In genomic region chr10:71234017-71234894, GRCh38 we compare ENCODE assay signal across 16 cellular contexts. TPM values are rescaled to one million over a fixed set of nuclear protein-coding genes. Genes with fewer than 3 reads are reported as not detected.
DNase-seq lines count a peak whose midpoint lies in the region; FAIRE-seq and TF ChIP-seq lines count a peak whose summit lies in the region.
"Had no signal": no experiment of that assay in that cellular context is flagged by ENCODE, and none has a peak within 500 bp of the region (broad histone marks: within the 10 kb centered on the region; RNA-seq: fewer than 3 reads in every experiment).

No MANE protein-coding gene starts in this region.

- no peak for TF ChIP-seq CTCF in astrocyte (IDR thresholded peaks at IDR 0.05; ENCODE audit: insufficient read depth, low read depth, low read length)

- H3K9me3 ChIP-seq in BLaER1 (no peaks in the 10 kb centered on the region), astrocyte (ENCODE audit: insufficient read depth, low read depth, low read length) (no peaks in the 10 kb centered on the region), mucosa of rectum (ENCODE audit: control insufficient read depth in 2 of 2, low read length in 2 of 2) (no peaks in the 10 kb centered on the region), HAP-1 (no peaks in the 10 kb centered on the region)
- H3K9me3 ChIP-seq: colonic mucosa had no signal

- peaks cover 48% of the 10 kb centered on the region for H3K4me1 Mint-ChIP-seq in astrocyte (ENCODE audit: low read depth, unreplicated experiment)
- H3K4me1 Mint-ChIP-seq in activated CD4-positive, alpha-beta T cell treated with anti-CD3 and anti-CD28 coated beads, Interleukin-2, amount 10 ng/mL, durations not matched to agents 24 days and 14 days, result no peaks in the 10 kb centered on the region
- H3K4me1 Mint-ChIP-seq: IgD-negative memory B cell had no signal

- H3K36me3 ChIP-seq in BLaER1 (no peaks in the 10 kb centered on the region), astrocyte (ENCODE audit: insufficient read depth, low read length) (no peaks in the 10 kb centered on the region), mucosa of rectum (ENCODE audit: control insufficient read depth in 2 of 2, insufficient read depth in 2 of 2, low read length in 2 of 2) (no peaks in the 10 kb centered on the region), HAP-1 (replicated peaks) (no peaks in the 10 kb centered on the region)
- H3K36me3 ChIP-seq: colonic mucosa, neural progenitor cell had no signal

- H3K79me2 ChIP-seq in astrocyte (ENCODE audit: insufficient read depth, low read length), result peaks cover 21% of the 10 kb centered on the region

- H3K4me1 ChIP-seq in BLaER1, result peaks cover 65% of the 10 kb centered on the region
- peaks cover 49% of the 10 kb centered on the region for H3K4me1 ChIP-seq in astrocyte (ENCODE audit: insufficient read depth, low read length)
- H3K4me1 ChIP-seq in mucosa of rectum (ENCODE audit: control insufficient read depth in 2 of 2, insufficient read depth in 2 of 2, low read length in 2 of 2), result peaks cover 33 to 52% of the 10 kb centered on the region in 2 donors
- H3K4me1 ChIP-seq in HAP-1, result peaks cover 5% of the 10 kb centered on the region; the same call in 1 of the 2 replicates

- H3K9me3 Mint-ChIP-seq in astrocyte (ENCODE audit: unreplicated experiment), result no peaks in the 10 kb centered on the region
- no peaks in the 10 kb centered on the region for H3K9me3 Mint-ChIP-seq in activated CD4-positive, alpha-beta T cell treated with anti-CD3 and anti-CD28 coated beads, Interleukin-2, amount 10 ng/mL, durations not matched to agents 24 days and 14 days
- H3K9me3 Mint-ChIP-seq: IgD-negative memory B cell, neural progenitor cell had no signal

- DNase-seq in MV-4-11 (lab: John Stamatoyannopoulos, UW) (peak; percentile 43), astrocyte (ENCODE audit: low read depth) (no peak), HAP-1 (ENCODE audit: low spot score in 2 of 2) (no peak), inferior parietal cortex (ENCODE audit: extremely low spot score) (no peak), NCI-H510A treated with DMSO at 0.1 percent for 48 hours (lab: John Stamatoyannopoulos, UW) (no peak)
- DNase-seq in activated CD4-positive, alpha-beta T cell treated with anti-CD3 and anti-CD28 coated beads, Interleukin-2, amount 10 ng/mL, durations not matched to agents 24 days and 14 days, result no peak
- DNase-seq: colonic mucosa, HCEC 1CT, NCI-H1930, small intestine, T-helper 2 cell had no signal

- H2AFZ ChIP-seq in astrocyte (ENCODE audit: low read depth, low read length), result no peak overlapping the region
- H2AFZ ChIP-seq: neural progenitor cell had no signal

- H3K27me3 ChIP-seq in BLaER1 (no peaks in the 10 kb centered on the region; the same call in 1 of the 2 replicates), astrocyte (ENCODE audit: insufficient read depth, low read length) (no peaks in the 10 kb centered on the region), mucosa of rectum (ENCODE audit: control insufficient read depth in 2 of 2, insufficient read depth in 2 of 2, low read length in 2 of 2) (no peaks in the 10 kb centered on the region), HAP-1 (ENCODE audit: low read depth) (no peaks in the 10 kb centered on the region)
- H3K27me3 ChIP-seq: colonic mucosa, neural progenitor cell had no signal

- H3K27me3 Mint-ChIP-seq in astrocyte (ENCODE audit: low read depth, unreplicated experiment), result peaks cover 8% of the 10 kb centered on the region
- H3K27me3 Mint-ChIP-seq in activated CD4-positive, alpha-beta T cell treated with anti-CD3 and anti-CD28 coated beads, Interleukin-2, amount 10 ng/mL, durations not matched to agents 24 days and 14 days, result no peaks in the 10 kb centered on the region
- H3K27me3 Mint-ChIP-seq: activated naive CD8-positive, alpha-beta T cell had no signal

- H4K20me1 ChIP-seq in BLaER1 (peaks cover 6% of the 10 kb centered on the region), astrocyte (ENCODE audit: insufficient read depth, low read length) (peaks cover 22% of the 10 kb centered on the region)

- intact Hi-C loops in activated CD4-positive, alpha-beta T cell treated with anti-CD3 and anti-CD28 coated beads, Interleukin-2, amount 10 ng/mL, durations not matched to agents 24 days and 14 days (cut with micrococcal nuclease), result no loop called here

- H3K4me3 ChIP-seq in BLaER1 (no peak overlapping the region), astrocyte (ENCODE audit: insufficient read depth, low read depth, low read length) (no peak overlapping the region), mucosa of rectum (ENCODE audit: low read length in 2 of 2) (no peak overlapping the region), HAP-1 (no peak overlapping the region)
- H3K4me3 ChIP-seq: colonic mucosa, neural progenitor cell had no signal

- in situ Hi-C loops in HAP-1 (cut with MboI; ENCODE audit: low sequenced_read_pairs), result no loop called here

- H3K4me3 Mint-ChIP-seq in astrocyte (ENCODE audit: unreplicated experiment), result peak overlapping the region; percentile 57
- no peak overlapping the region for H3K4me3 Mint-ChIP-seq in activated CD4-positive, alpha-beta T cell treated with anti-CD3 and anti-CD28 coated beads, Interleukin-2, amount 10 ng/mL, durations not matched to agents 24 days and 14 days
- H3K4me3 Mint-ChIP-seq: activated naive CD8-positive, alpha-beta T cell; IgD-negative memory B cell; neural progenitor cell had no signal

- H3K27ac Mint-ChIP-seq in astrocyte (ENCODE audit: unreplicated experiment), result no peak overlapping the region
- no peak overlapping the region for H3K27ac Mint-ChIP-seq in activated CD4-positive, alpha-beta T cell treated with anti-CD3 and anti-CD28 coated beads, Interleukin-2, amount 10 ng/mL, durations not matched to agents 24 days and 14 days
- H3K27ac Mint-ChIP-seq: activated naive CD8-positive, alpha-beta T cell; IgD-negative memory B cell; neural progenitor cell had no signal

- H3K4me2 ChIP-seq in BLaER1 (peak overlapping the region; percentile 39), astrocyte (ENCODE audit: low read length) (peak overlapping the region; percentile 80)
- H3K4me2 ChIP-seq: neural progenitor cell had no signal

- H3K36me3 Mint-ChIP-seq in astrocyte (ENCODE audit: low read depth, unreplicated experiment), result peaks cover 4% of the 10 kb centered on the region
- H3K36me3 Mint-ChIP-seq in activated CD4-positive, alpha-beta T cell treated with anti-CD3 and anti-CD28 coated beads, Interleukin-2, amount 10 ng/mL, durations not matched to agents 24 days and 14 days (ENCODE audit: low read depth), result no peaks in the 10 kb centered on the region
- H3K36me3 Mint-ChIP-seq: activated naive CD8-positive, alpha-beta T cell; IgD-negative memory B cell; neural progenitor cell had no signal

- no peak overlapping the region for H3K9ac ChIP-seq in BLaER1
- H3K9ac ChIP-seq in astrocyte (ENCODE audit: low read length), result no peak overlapping the region
- H3K9ac ChIP-seq in mucosa of rectum (ENCODE audit: low read depth in 1 of 2, low read length in 2 of 2), result peak overlapping the region; percentile 24 to 38
- H3K9ac ChIP-seq: neural progenitor cell had no signal

- FAIRE-seq in astrocyte (lab: Jason Lieb, UNC), result no peak
- FAIRE-seq: small intestine had no signal

- no peak overlapping the region for H3K27ac ChIP-seq in BLaER1
- no peak overlapping the region for H3K27ac ChIP-seq in astrocyte (ENCODE audit: low read depth, low read length)
- peak overlapping the region; percentile 74 to 78 for H3K27ac ChIP-seq in mucosa of rectum (ENCODE audit: low read depth in 2 of 2, low read length in 2 of 2)
- H3K27ac ChIP-seq: colonic mucosa, neural progenitor cell had no signal

RNA-seq across cellular contexts. Expression of gene UNC5B, which starts 21.9 kb away (rescaled TPM):
- 15.0 and 32.8 TPM in 2 replicates for total RNA-seq in astrocyte
- total RNA-seq in activated CD4-positive, alpha-beta T cell treated with anti-CD3 and anti-CD28 coated beads, Interleukin-2, amount 10 ng/mL, durations not matched to agents 24 days and 14 days, result 0.02 and 0.14 TPM in 2 replicates

Comparison
In these comparisons a context has a peak if more than half of its experiments do, and no peak if none do; other contexts are left out.
1. H3K27ac ChIP-seq: peak in mucosa of rectum (2 of 2); none in BLaER1 (single experiment) and astrocyte (single experiment).
2. H3K9ac ChIP-seq: peak in mucosa of rectum (2 of 2); none in BLaER1 (single experiment) and astrocyte (single experiment).
3. RNA of gene UNC5B, which starts 21.9 kb away (total RNA-seq): 15.0 to 32.8 TPM in astrocyte; 0.02 to 0.14 TPM in activated CD4-positive, alpha-beta T cell treated with anti-CD3 and anti-CD28 coated beads, Interleukin-2, amount 10 ng/mL, durations not matched to agents 24 days and 14 days; every median in the first group is over 10 times any median in the second.